19 cellular contexts compared by ENCODE assay signal in genomic region chr10:43949351-43949750, GRCh38.
DNase-seq lines count a peak whose midpoint lies in the region; ATAC-seq, FAIRE-seq and TF ChIP-seq lines count a peak whose summit lies in the region.
"Had no signal": no experiment of that assay in that cellular context is flagged by ENCODE, and none has a peak within 500 bp of the region (broad histone marks: within the 10 kb centered on the region; RNA-seq: fewer than 3 reads in every experiment).

No MANE protein-coding gene starts in this region.

- H3K9ac ChIP-seq in SK-N-MC (ENCODE audit: insufficient read length) (no peak overlapping the region), endothelial cell of umbilical vein (replicated peaks; ENCODE audit: extremely low read depth, insufficient read depth, low read length) (no peak overlapping the region)
- H3K9ac ChIP-seq: BLaER1 treated with 17β-estradiol and CSF1 and Interleukin-3, amounts not matched to agents 10 nM and 100 nM had no signal

- dilution Hi-C loops in endothelial cell of umbilical vein (cut with MboI; ENCODE audit: extremely low pct_ligation_motif_present, low sequenced_read_pairs), result no loop called here

- BruUV-seq in endothelial cell of umbilical vein (replicated peaks; lab: Mats Ljungman, UMichigan), result no TSS peak

- H3K27ac ChIP-seq in SK-N-MC (no peak overlapping the region), endothelial cell of umbilical vein (ENCODE audit: insufficient read depth, low read depth, low read length) (no peak overlapping the region)
- H3K27ac ChIP-seq: BLaER1 treated with 17β-estradiol and CSF1 and Interleukin-3, amounts not matched to agents 10 nM and 100 nM had no signal

- FAIRE-seq in endothelial cell of umbilical vein (lab: Jason Lieb, UNC), result peak; percentile 52
- FAIRE-seq: D721Med, GM12878, GM19239 had no signal

- no peaks in the 10 kb centered on the region for H4K20me1 ChIP-seq in endothelial cell of umbilical vein (replicated peaks; ENCODE audit: control insufficient read depth, extremely low read depth, insufficient read depth, low read length)
- H4K20me1 ChIP-seq: BLaER1 treated with 17β-estradiol and CSF1 and Interleukin-3, amounts not matched to agents 10 nM and 100 nM had no signal

- no peaks in the 10 kb centered on the region for H3K79me2 ChIP-seq in endothelial cell of umbilical vein (ENCODE audit: control insufficient read depth, insufficient read depth, low read length)

- POLR2A ChIA-PET in endothelial cell of umbilical vein (lab: Charles Lee), result no interaction called here

- no peak for TF ChIP-seq CTCF in endothelial cell of umbilical vein (IDR thresholded peaks at IDR 0.05; ENCODE audit: extremely low read depth in 1 of 2, insufficient read depth in 1 of 2, low read depth in 1 of 2, low read length in 2 of 2)
- no peak for TF ChIP-seq CTCF in omental fat pad (IDR thresholded peaks at IDR 0.05)

- H3K36me3 ChIP-seq in SK-N-MC (ENCODE audit: insufficient read depth, low read length) (no peaks in the 10 kb centered on the region), endothelial cell of umbilical vein (ENCODE audit: control insufficient read depth in 2 of 2, extremely low read depth in 1 of 2, insufficient read depth in 2 of 2, low read length in 2 of 2) (no peaks in the 10 kb centered on the region)
- H3K36me3 ChIP-seq: BLaER1 treated with 17β-estradiol and CSF1 and Interleukin-3, amounts not matched to agents 10 nM and 100 nM had no signal

- CTCF ChIA-PET in endothelial cell of umbilical vein (lab: Charles Lee), result no interaction called here

- H3K4me3 ChIP-seq in SK-N-MC (no peak overlapping the region), endothelial cell of umbilical vein (replicated peaks in 1 of 3; ENCODE audit: insufficient read depth in 1 of 3, low read depth in 1 of 3, low read length in 3 of 3) (no peak overlapping the region)
- H3K4me3 ChIP-seq: BLaER1 treated with 17β-estradiol and CSF1 and Interleukin-3, amounts not matched to agents 10 nM and 100 nM; GM12878; GM23338 had no signal

- no peak for TF ChIP-seq POLR2A in endothelial cell of umbilical vein (IDR thresholded peaks at IDR 0.05; ENCODE audit: low read depth, low read length)

- intact Hi-C loops in endothelial cell of umbilical vein (cut with micrococcal nuclease), result no loop called here

- no peak for ATAC-seq in esophagus mucosa
- no peak for ATAC-seq in omental fat pad (ENCODE audit: low FRiP score)
- ATAC-seq: GM12878, GM23338, HCT116 had no signal

- peaks cover 3% of the 10 kb centered on the region for H3K4me1 ChIP-seq in endothelial cell of umbilical vein (ENCODE audit: control insufficient read depth, extremely low read depth, insufficient read depth, low read length)

- H3K4me2 ChIP-seq in endothelial cell of umbilical vein (ENCODE audit: insufficient read depth, low read length), result peak overlapping the region; percentile 32
- H3K4me2 ChIP-seq: GM23338 had no signal

- H2AFZ ChIP-seq in endothelial cell of umbilical vein (ENCODE audit: low read depth, low read length), result no peak overlapping the region
- H2AFZ ChIP-seq: GM23338 had no signal

- H3K9me3 ChIP-seq in SK-N-MC (ENCODE audit: low read depth, low read length), result no peaks in the 10 kb centered on the region
- no peaks in the 10 kb centered on the region for H3K9me3 ChIP-seq in endothelial cell of umbilical vein (replicated peaks; ENCODE audit: control insufficient read depth, insufficient read depth, low read length)

- no peaks in the 10 kb centered on the region for H3K9me1 ChIP-seq in endothelial cell of umbilical vein (replicated peaks; ENCODE audit: control insufficient read depth, extremely low read depth, insufficient read depth, low read length)

- peaks cover 0 to 3% of the 10 kb centered on the region in 2 experiments for H3K27me3 ChIP-seq in endothelial cell of umbilical vein (ENCODE audit: control insufficient read depth in 2 of 2, insufficient read depth in 2 of 2, low read length in 2 of 2)
- H3K27me3 ChIP-seq: BLaER1 treated with 17β-estradiol and CSF1 and Interleukin-3, amounts not matched to agents 10 nM and 100 nM had no signal

- DNase-seq in SK-N-MC (ENCODE audit: low read depth, low spot score) (peak; percentile 59), endothelial cell of umbilical vein (ENCODE audit: low read depth, low spot score) (peak; percentile 18), pulmonary artery endothelial cell (ENCODE audit: low read depth, low spot score) (peak; percentile 33), occipital lobe (lab: John Stamatoyannopoulos, UW) (no peak), omental fat pad (ENCODE audit: low spot score) (no peak)
- DNase-seq: CD4-positive, alpha-beta T cell; CD8-positive, alpha-beta memory T cell; DMS 273 treated with DMSO at 0.1 percent for 48 hours; DMS79; EL; GDM1; H9 had no signal

TF ChIP-seq in endothelial cell of umbilical vein, 7 proteins besides CTCF, POLR2A, EP300 and RAD21:
- TF ChIP-seq MAX (IDR thresholded peaks at IDR 0.05; ENCODE audit: insufficient read depth, insufficient read length) (no peak), GATA2 (IDR thresholded peaks at IDR 0.05; ENCODE audit: insufficient read depth, insufficient read length, low read depth, low read length) (no peak), EZH2 (IDR thresholded peaks at IDR 0.05; ENCODE audit: borderline replicate concordance, low read depth, low read length, severe bottlenecking) (no peak), POLR2AphosphoS5 (IDR thresholded peaks at IDR 0.05; ENCODE audit: insufficient read depth, low read depth, low read length) (no peak), JUN (IDR thresholded peaks at IDR 0.05; ENCODE audit: borderline replicate concordance, insufficient read depth, insufficient read length, low read depth) (no peak), MYC (IDR thresholded peaks at IDR 0.05; ENCODE audit: low read depth, low read length) (no peak), FOS (IDR thresholded peaks at IDR 0.05; ENCODE audit: borderline replicate concordance, insufficient read depth, low read length) (no peak)
TF ChIP-seq in endothelial cell of umbilical vein: peak in this region for 0.

Comparison
In these comparisons a context has a peak if more than half of its experiments do, and no peak if none do; other contexts are left out.
1. DNase-seq: peak in SK-N-MC (single experiment), endothelial cell of umbilical vein (single experiment) and pulmonary artery endothelial cell (single experiment); none in occipital lobe (single experiment) and omental fat pad (single experiment).